1 cellular context compared by ENCODE assay signal in genomic region chr22:45880732-45881523, GRCh38.
TF ChIP-seq lines count a peak whose summit lies in the region.

No MANE protein-coding gene starts in this region.

TF ChIP-seq in IMR-90, 13 proteins besides CTCF, POLR2A, EP300 and RAD21 (continued from another document):
- TF ChIP-seq CHD1 (IDR thresholded peaks at IDR 0.05; ENCODE audit: low read depth, low read length) (no peak), FOS (IDR thresholded peaks at IDR 0.05; ENCODE audit: low read depth, low read length) (no peak)
